In genomic region chr3:177807150-177807875, GRCh38 we compare ENCODE assay signal across 25 cellular contexts.
A peak's percentile ranks its signal among the peaks of the same experiment; 100 is the strongest.
DNase-seq lines count a peak whose midpoint lies in the region; ATAC-seq and TF ChIP-seq lines count a peak whose summit lies in the region.
"Had no signal": no experiment of that assay in that cellular context is flagged by ENCODE, and none has a peak within 500 bp of the region (broad histone marks: within the 10 kb centered on the region; RNA-seq: fewer than 3 reads in every experiment).

No MANE protein-coding gene starts in this region.

- no peak for ATAC-seq in GM19324 (IDR thresholded peaks at IDR 0.05; ENCODE audit: low FRiP score, unreplicated experiment)
- ATAC-seq: activated CD4-positive, CD25-positive, alpha-beta regulatory T cell treated with anti-CD3 and anti-CD28 coated beads, Interleukin-2, amount 50 U/mL, for 24 hours; activated CD8-positive, alpha-beta T cell treated with anti-CD3 and anti-CD28 coated beads for 36 hours; activated T-helper 17 cell treated with anti-CD3 and anti-CD28 coated beads, Interleukin-2, amount 50 U/mL, for 72 hours; sciatic nerve; stimulated activated naive B cell treated with anti-CD40 and anti-IgM and Interleukin-4, amounts not matched to agents 10 μg/mL and 1 μg/mL and 100 μg/mL, for 72 hours had no signal

- peak overlapping the region; percentile 100 for H3K27ac ChIP-seq in C4-2B
- H3K27ac ChIP-seq: ascending aorta, RWPE1, uterus had no signal

- no peak for TF ChIP-seq CTCF in C4-2B (conservative IDR thresholded peaks at IDR 0.05)

- DNase-seq in amniotic epithelial cell (ENCODE audit: low read depth), result peak; percentile 81
- DNase-seq in inferior parietal cortex (ENCODE audit: extremely low spot score), result peak; percentile 46
- DNase-seq in putamen (ENCODE audit: low spot score), result peak; percentile 76
- no peak for DNase-seq in H4 (ENCODE audit: low spot score)
- no peak for DNase-seq in DMS 273 treated with DMSO at 0.1 percent for 48 hours (lab: John Stamatoyannopoulos, UW)
- no peak for DNase-seq in COLO668 (lab: John Stamatoyannopoulos, UW; ENCODE audit: unreplicated experiment)
- DNase-seq: ACHN; activated CD8-positive, alpha-beta T cell treated with anti-CD3 and anti-CD28 coated beads for 36 hours; C1 segment of cervical spinal cord; Calu3; DND-41; dorsolateral prefrontal cortex; MV-4-11; NCI-H1436 treated with DMSO at 0.1 percent for 48 hours; NCI-H446; NCI-H774; stimulated activated naive B cell treated with anti-CD40 and anti-IgM and Interleukin-4, amounts not matched to agents 10 μg/mL and 1 μg/mL and 100 μg/mL, for 72 hours; uterus had no signal

Comparison
In these comparisons a context has a peak if more than half of its experiments do, and no peak if none do; other contexts are left out.
1. DNase-seq: peak in amniotic epithelial cell (single experiment), inferior parietal cortex (single experiment) and putamen (single experiment); none in H4 (single experiment), DMS 273 treated with DMSO at 0.1 percent for 48 hours (single experiment) and COLO668 (single experiment).